16 cellular contexts compared by ENCODE assay signal in genomic region chr2:132400169-132400900, GRCh38. TPM values are rescaled to one million over a fixed set of nuclear protein-coding genes. Genes with fewer than 3 reads are reported as not detected.
A peak's percentile ranks its signal among the peaks of the same experiment; 100 is the strongest.
DNase-seq lines count a peak whose midpoint lies in the region; ATAC-seq and TF ChIP-seq lines count a peak whose summit lies in the region.
"Had no signal": no experiment of that assay in that cellular context is flagged by ENCODE, and none has a peak within 500 bp of the region (broad histone marks: within the 10 kb centered on the region; RNA-seq: fewer than 3 reads in every experiment).

No MANE protein-coding gene starts in this region.

- no peaks in the 10 kb centered on the region for H3K79me2 ChIP-seq in PC-3 (ENCODE audit: low read length)
- no peaks in the 10 kb centered on the region for H3K79me2 ChIP-seq in fibroblast of lung (ENCODE audit: control insufficient read depth, insufficient read depth, low read length)

- no peaks in the 10 kb centered on the region for H3K27me3 ChIP-seq in breast epithelium
- H3K27me3 ChIP-seq in PC-3 (ENCODE audit: low read length), result no peaks in the 10 kb centered on the region
- H3K27me3 ChIP-seq in fibroblast of lung (ENCODE audit: control insufficient read depth, insufficient read depth, low read length), result no peaks in the 10 kb centered on the region
- H3K27me3 ChIP-seq in uterus, result no peaks in the 10 kb centered on the region
- H3K27me3 ChIP-seq: colonic mucosa, neutrophil, transverse colon had no signal

- no peaks in the 10 kb centered on the region for H3K27me3 Mint-ChIP-seq in MCF 10A (ENCODE audit: insufficient read depth, unreplicated experiment)
- peaks cover 3% of the 10 kb centered on the region for H3K27me3 Mint-ChIP-seq in stimulated activated memory B cell treated with anti-CD40 and anti-IgM and Interleukin-4, amounts not matched to agents 10 μg/mL and 1 μg/mL and 100 μg/mL, for 72 hours
- H3K27me3 Mint-ChIP-seq: activated naive CD4-positive, alpha-beta T cell treated with anti-CD3 and anti-CD28 coated beads, Interleukin-2, amount 10 ng/mL, durations not matched to agents 7 days and 5 days had no signal

- H3K4me1 ChIP-seq in breast epithelium (no peaks in the 10 kb centered on the region), PC-3 (ENCODE audit: insufficient read depth, low read length) (peaks cover 8% of the 10 kb centered on the region), fibroblast of lung (ENCODE audit: control insufficient read depth, extremely low read depth, insufficient read depth, low read length) (no peaks in the 10 kb centered on the region), uterus (no peaks in the 10 kb centered on the region)
- H3K4me1 ChIP-seq: colonic mucosa had no signal

- H3K27ac ChIP-seq in breast epithelium, result no peak overlapping the region
- no peak overlapping the region for H3K27ac ChIP-seq in PC-3 (ENCODE audit: low read length)
- no peak overlapping the region for H3K27ac ChIP-seq in fibroblast of lung (ENCODE audit: insufficient read depth, low read length)
- H3K27ac ChIP-seq in uterus, result no peak overlapping the region
- H3K27ac ChIP-seq: colonic mucosa, neutrophil, transverse colon had no signal

- H3F3A ChIP-seq in PC-3 (ENCODE audit: low read length, unreplicated experiment), result no peaks in the 10 kb centered on the region

- DNase-seq in MCF 10A (ENCODE audit: unreplicated experiment) (peak; percentile 85), breast epithelium (ENCODE audit: low spot score in 2 of 2) (no peak), PC-3 (peak; percentile 70), fibroblast of lung (ENCODE audit: low read depth in 2 of 2) (peak; percentile 21 to 95), uterus (peak; percentile 44 to 47), GDM1 (lab: John Stamatoyannopoulos, UW) (no peak)
- DNase-seq: activated naive CD4-positive, alpha-beta T cell treated with anti-CD3 and anti-CD28 coated beads, Interleukin-2, amount 10 ng/mL, durations not matched to agents 7 days and 5 days; colonic mucosa; DMS79 treated with DMSO at 0.1 percent for 48 hours; glutamatergic neuron; NCI-H446; Right ventricle myocardium superior; transverse colon had no signal

- H3K9me3 ChIP-seq in breast epithelium, result no peaks in the 10 kb centered on the region
- H3K9me3 ChIP-seq in PC-3 (ENCODE audit: low read length), result no peaks in the 10 kb centered on the region
- H3K9me3 ChIP-seq in fibroblast of lung (ENCODE audit: control insufficient read depth, insufficient read depth, low read depth, low read length), result no peaks in the 10 kb centered on the region
- no peaks in the 10 kb centered on the region for H3K9me3 ChIP-seq in uterus
- H3K9me3 ChIP-seq: colonic mucosa, neutrophil, transverse colon had no signal

- H3K4me2 ChIP-seq in PC-3 (ENCODE audit: low read length) (no peak overlapping the region), fibroblast of lung (ENCODE audit: extremely low read depth, insufficient read depth, low read length) (no peak overlapping the region)

- peaks cover 15% of the 10 kb centered on the region for H3K4me1 Mint-ChIP-seq in MCF 10A (ENCODE audit: insufficient read depth, unreplicated experiment)
- no peaks in the 10 kb centered on the region for H3K4me1 Mint-ChIP-seq in stimulated activated memory B cell treated with anti-CD40 and anti-IgM and Interleukin-4, amounts not matched to agents 10 μg/mL and 1 μg/mL and 100 μg/mL, for 72 hours
- H3K4me1 Mint-ChIP-seq: activated naive CD4-positive, alpha-beta T cell treated with anti-CD3 and anti-CD28 coated beads, Interleukin-2, amount 10 ng/mL, durations not matched to agents 7 days and 5 days had no signal

- TF ChIP-seq POLR2A in breast epithelium (IDR thresholded peaks at IDR 0.05), result no peak
- no peak for TF ChIP-seq POLR2A in uterus (IDR thresholded peaks at IDR 0.05)

- intact Hi-C loops in MCF 10A (cut with micrococcal nuclease) (loop anchor here (1.0 kb wide), 2 partner anchors 16 to 48 kb away; partner anchors contain the start of gene GPR39), breast epithelium (cut with DNase I; ENCODE audit: low total_unique reads) (no loop called here), PC-3 (cut with micrococcal nuclease) (loop anchor here (1.0 to 2.0 kb wide), 2 partner anchors 16 to 49 kb away; partner anchors contain the start of gene GPR39), uterus (cut with DNase I; ENCODE audit: low total_unique reads) (no loop called here)

- H2AFZ ChIP-seq in PC-3 (ENCODE audit: low read length) (no peak overlapping the region), fibroblast of lung (ENCODE audit: low read length) (no peak overlapping the region)

- no peaks in the 10 kb centered on the region for H3K9me2 ChIP-seq in PC-3 (replicated peaks; ENCODE audit: low read length)

- H4K20me1 ChIP-seq in PC-3 (ENCODE audit: low read length) (no peaks in the 10 kb centered on the region), fibroblast of lung (ENCODE audit: control insufficient read depth, extremely low read depth, insufficient read depth, low read length) (no peaks in the 10 kb centered on the region)

- H3K9me3 Mint-ChIP-seq in MCF 10A (ENCODE audit: unreplicated experiment), result no peaks in the 10 kb centered on the region
- H3K9me3 Mint-ChIP-seq in stimulated activated memory B cell treated with anti-CD40 and anti-IgM and Interleukin-4, amounts not matched to agents 10 μg/mL and 1 μg/mL and 100 μg/mL, for 72 hours, result peaks cover 7% of the 10 kb centered on the region

- BruUV-seq in MCF 10A (replicated peaks; lab: Mats Ljungman, UMichigan) (no TSS peak), PC-3 (replicated peaks; lab: Mats Ljungman, UMichigan) (no TSS peak)

- ATAC-seq in PC-3 (peak; percentile 77), GM21447 (IDR thresholded peaks at IDR 0.05; ENCODE audit: unreplicated experiment) (no peak)
- ATAC-seq in stimulated activated memory B cell treated with anti-CD40 and anti-IgM and Interleukin-4, amounts not matched to agents 10 μg/mL and 1 μg/mL and 100 μg/mL, for 72 hours, result no peak

- TF ChIP-seq CTCF in MCF 10A (IDR thresholded peaks at IDR 0.05; ENCODE audit: unreplicated experiment) (peak; percentile 15), breast epithelium (IDR thresholded peaks at IDR 0.05) (no peak), PC-3 (conservative IDR thresholded peaks at IDR 0.05; ENCODE audit: low read depth, low read length) (peak; percentile 43), fibroblast of lung (conservative IDR thresholded peaks at IDR 0.05 in 1 of 2, IDR thresholded peaks at IDR 0.05 in 1 of 2; ENCODE audit: low read depth in 1 of 2, low read length in 2 of 2) (no peak), uterus (IDR thresholded peaks at IDR 0.05) (peak in 1 of 4 experiments; percentile 11)

- H3K4me3 Mint-ChIP-seq in MCF 10A (ENCODE audit: unreplicated experiment), result no peak overlapping the region
- no peak overlapping the region for H3K4me3 Mint-ChIP-seq in stimulated activated memory B cell treated with anti-CD40 and anti-IgM and Interleukin-4, amounts not matched to agents 10 μg/mL and 1 μg/mL and 100 μg/mL, for 72 hours
- H3K4me3 Mint-ChIP-seq: activated naive CD4-positive, alpha-beta T cell treated with anti-CD3 and anti-CD28 coated beads, Interleukin-2, amount 10 ng/mL, durations not matched to agents 7 days and 5 days had no signal

- H3K36me3 ChIP-seq in breast epithelium (no peaks in the 10 kb centered on the region), PC-3 (ENCODE audit: low read depth, low read length) (no peaks in the 10 kb centered on the region), fibroblast of lung (ENCODE audit: control insufficient read depth, insufficient read depth, low read length) (no peaks in the 10 kb centered on the region), uterus (no peaks in the 10 kb centered on the region)
- H3K36me3 ChIP-seq: colonic mucosa, neutrophil, transverse colon had no signal

- no peak overlapping the region for H3K27ac Mint-ChIP-seq in MCF 10A (ENCODE audit: low read depth, unreplicated experiment)
- no peak overlapping the region for H3K27ac Mint-ChIP-seq in stimulated activated memory B cell treated with anti-CD40 and anti-IgM and Interleukin-4, amounts not matched to agents 10 μg/mL and 1 μg/mL and 100 μg/mL, for 72 hours
- H3K27ac Mint-ChIP-seq: activated naive CD4-positive, alpha-beta T cell treated with anti-CD3 and anti-CD28 coated beads, Interleukin-2, amount 10 ng/mL, durations not matched to agents 7 days and 5 days had no signal

- CTCF ChIA-PET in MCF 10A (lab: Yijun Ruan, JAX) (interaction anchor here (0.6 to 2.6 kb wide), 21 partner anchors 10 to 1723 kb away, joined by 3 to 18 read pairs (median 3); no protein-coding TSS in a partner anchor), PC-3 (lab: Charles Lee) (interaction anchor here (1.2 kb wide), 1 partner anchor 16 kb away, joined by 5 read pairs; the partner anchor contains the start of gene GPR39)

- POLR2A ChIA-PET in MCF 10A (lab: Yijun Ruan, JAX) (interaction anchor here (0.6 to 2.3 kb wide), 9 partner anchors 12 to 168 kb away, joined by 3 to 34 read pairs (median 3); partner anchors contain the start of gene GPR39), PC-3 (lab: Charles Lee; ENCODE audit: unreplicated experiment) (interaction anchor here (0.7 kb wide), 1 partner anchor 16 kb away, joined by 3 read pairs; no protein-coding TSS in a partner anchor)

- no peak overlapping the region for H3K9ac ChIP-seq in PC-3 (ENCODE audit: low read length)
- no peak overlapping the region for H3K9ac ChIP-seq in fibroblast of lung (ENCODE audit: insufficient read depth, low read length)

- H3K4me3 ChIP-seq in breast epithelium (no peak overlapping the region), PC-3 (ENCODE audit: low read length) (no peak overlapping the region), fibroblast of lung (replicated peaks in 1 of 4; ENCODE audit: control extremely low read depth in 1 of 4, insufficient read depth in 1 of 4, low read depth in 3 of 4, low read length in 4 of 4) (no peak overlapping the region), uterus (no peak overlapping the region)
- H3K4me3 ChIP-seq: colonic mucosa, transverse colon had no signal

- H3K36me3 Mint-ChIP-seq in MCF 10A (ENCODE audit: insufficient read depth, unreplicated experiment), result peaks cover 7% of the 10 kb centered on the region
- H3K36me3 Mint-ChIP-seq in stimulated activated memory B cell treated with anti-CD40 and anti-IgM and Interleukin-4, amounts not matched to agents 10 μg/mL and 1 μg/mL and 100 μg/mL, for 72 hours, result no peaks in the 10 kb centered on the region
- H3K36me3 Mint-ChIP-seq: activated naive CD4-positive, alpha-beta T cell treated with anti-CD3 and anti-CD28 coated beads, Interleukin-2, amount 10 ng/mL, durations not matched to agents 7 days and 5 days had no signal

RNA-seq across cellular contexts. Expression of gene GPR39, which starts 16.3 kb away (rescaled TPM):
- total RNA-seq in MCF 10A (2022) (7.2 and 7.7 TPM in 2 replicates), breast epithelium (10 to 100 TPM in 1 of 3 donors, 1 to 10 TPM in 1, under 1 TPM in 1; 0.16 to 10.4 (median 8.2) TPM), PC-3 (2014; rRNA removed) (34.8 and 43.2 TPM in 2 replicates), fibroblast of lung (0.26 and 1.3 TPM in 2 replicates), uterus (10 to 100 TPM in 1 of 4 donors, 1 to 10 TPM in 1, under 1 TPM in 1, not detected in 1; 0.52 to 53.2 (median 6.8) TPM)
- polyA plus RNA-seq in fibroblast of lung, result 1.00 and 2.3 TPM in 2 replicates
- 0.82 and 1.8 TPM in 2 replicates for polyA plus RNA-seq in fibroblast of lung (2012)
- 1.5 and 7.5 TPM in 2 replicates for polyA minus RNA-seq in fibroblast of lung (ENCODE audit: low replicate concordance)
- total RNA-seq: Right ventricle myocardium superior had no signal

Comparison
In these comparisons a context has a peak if more than half of its experiments do, and no peak if none do; other contexts are left out.
1. DNase-seq: peak in MCF 10A (single experiment), PC-3 (single experiment), fibroblast of lung (2 of 2) and uterus (2 of 2); none in breast epithelium (0 of 2) and GDM1 (single experiment).
2. CTCF ChIP-seq: peak in MCF 10A (single experiment) and PC-3 (single experiment); none in breast epithelium (0 of 3) and fibroblast of lung (0 of 2).
3. intact Hi-C loops: an anchor here in MCF 10A (1.0 kb wide) and PC-3 (1.0 to 2.0 kb wide); none called in breast epithelium and uterus.